Comparison of ENCODE assay signal across 9 cellular contexts in the genomic region with DNA sequence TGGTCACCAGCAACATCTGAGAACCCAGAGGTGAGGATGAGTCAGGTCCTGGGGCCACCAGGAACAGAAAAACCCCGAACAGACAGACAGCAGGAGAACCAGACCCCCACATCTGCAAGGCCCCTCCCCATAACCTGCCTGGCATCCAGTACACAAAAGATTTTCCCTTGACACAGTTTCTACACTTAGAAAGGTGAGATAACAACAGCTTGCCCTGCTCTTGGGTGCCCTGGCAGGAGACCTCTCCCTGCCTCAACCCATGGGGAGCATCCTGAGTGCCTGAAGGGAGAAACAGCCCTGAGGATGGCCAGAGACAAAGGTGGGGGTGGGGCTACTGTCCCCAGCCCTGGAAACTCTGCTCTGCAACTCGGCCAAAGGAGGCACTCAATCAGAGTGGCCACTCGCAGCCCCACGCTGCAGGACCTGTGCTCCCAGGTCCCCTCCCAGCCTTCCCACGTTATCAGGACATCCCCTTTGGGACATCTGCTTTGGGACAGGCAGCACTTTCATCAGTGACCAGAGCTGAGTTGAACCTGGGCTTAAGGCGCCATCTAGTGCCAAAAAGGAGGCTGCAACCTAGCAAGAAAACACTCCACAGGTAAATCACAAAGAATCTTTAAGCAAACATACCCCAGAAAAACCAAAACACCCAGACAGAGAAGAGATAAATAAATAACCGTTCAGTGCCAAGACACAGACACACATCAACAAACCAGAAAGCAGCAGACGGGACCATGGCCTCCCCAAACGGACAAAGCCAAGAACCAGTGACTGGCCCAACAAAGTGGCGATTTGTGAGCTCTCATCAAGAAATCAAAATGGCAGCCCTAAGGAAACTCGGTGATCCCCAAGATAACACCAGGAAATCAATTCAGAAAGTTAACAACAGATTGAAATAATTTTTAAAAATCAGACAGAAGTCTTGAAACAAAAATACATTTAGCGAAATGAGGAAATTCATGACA.
DNase-seq lines count a peak whose midpoint lies in the region; ATAC-seq, FAIRE-seq and TF ChIP-seq lines count a peak whose summit lies in the region.
"Had no signal": no experiment of that assay in that cellular context is flagged by ENCODE, and none has a peak within 500 bp of the region (broad histone marks: within the 10 kb centered on the region; RNA-seq: fewer than 3 reads in every experiment).

No MANE protein-coding gene starts in this region.

- POLR2A ChIA-PET in Caco-2 (lab: Charles Lee) (no interaction called here), RWPE1 (lab: Yijun Ruan, JAX; ENCODE audit: low non-redundant PET) (no interaction called here)

- H3K4me1 Mint-ChIP-seq in Caco-2 (ENCODE audit: low read depth, unreplicated experiment): no peaks in the 10 kb centered on the region
- H3K4me1 Mint-ChIP-seq: activated naive CD8-positive, alpha-beta T cell treated with anti-CD3 and anti-CD28 coated beads, Interleukin-2, amount 10 ng/mL, durations not matched to agents 7 days and 5 days had no signal

- H3K9me3 Mint-ChIP-seq in Caco-2 (ENCODE audit: unreplicated experiment): peaks cover 31% of the 10 kb centered on the region
- H3K9me3 Mint-ChIP-seq: activated naive CD8-positive, alpha-beta T cell treated with anti-CD3 and anti-CD28 coated beads, Interleukin-2, amount 10 ng/mL, durations not matched to agents 7 days and 5 days had no signal

- no peak overlapping the region for H3K27ac Mint-ChIP-seq in Caco-2 (ENCODE audit: unreplicated experiment)
- H3K27ac Mint-ChIP-seq: activated naive CD8-positive, alpha-beta T cell treated with anti-CD3 and anti-CD28 coated beads, Interleukin-2, amount 10 ng/mL, durations not matched to agents 7 days and 5 days had no signal

- peak in 1 of 2 experiments; percentile 13 for DNase-seq in Caco-2
- DNase-seq in HL-60 (ENCODE audit: low read depth in 1 of 2, low spot score in 1 of 2): peak; percentile 4 to 34
- peak; percentile 7 for DNase-seq in RWPE1 (ENCODE audit: low spot score)
- DNase-seq in islet precursor cell: peak; percentile 80
- no peak for DNase-seq in HTR-8/SVneo (ENCODE audit: insufficient read length, low spot score)
- DNase-seq in GM03348 (ENCODE audit: low spot score): no peak
- DNase-seq: activated naive CD8-positive, alpha-beta T cell treated with anti-CD3 and anti-CD28 coated beads, Interleukin-2, amount 10 ng/mL, durations not matched to agents 7 days and 5 days had no signal

- CTCF ChIA-PET in Caco-2 (lab: Charles Lee) (no interaction called here), RWPE1 (lab: Yijun Ruan, JAX) (interaction anchor here (0.6 to 1.4 kb wide), 7 partner anchors 9 to 817 kb away, joined by 3 to 5 read pairs (median 3); no protein-coding TSS in a partner anchor)

- no TSS peak for BruUV-seq in Caco-2 (replicated peaks; lab: Mats Ljungman, UMichigan)

- FAIRE-seq in HTR-8/SVneo (lab: Jason Lieb, UNC): no peak

- peak; percentile 24 to 34 for TF ChIP-seq CTCF in Caco-2 (IDR thresholded peaks at IDR 0.05; ENCODE audit: insufficient read depth in 1 of 2, low read depth in 1 of 2, low read length in 1 of 2, severe bottlenecking in 1 of 2, unreplicated experiment in 1 of 2)
- peak; percentile 48 for TF ChIP-seq CTCF in HL-60 (IDR thresholded peaks at IDR 0.05; ENCODE audit: insufficient read depth, low read length)
- TF ChIP-seq CTCF in RWPE1 (conservative IDR thresholded peaks at IDR 0.05; ENCODE audit: low read depth): peak; percentile 14; the same call in 1 of the 2 replicates

- H3K36me3 ChIP-seq in Caco-2 (ENCODE audit: control insufficient read depth, insufficient read depth, low read length): no peaks in the 10 kb centered on the region

- no peak overlapping the region for H3K4me3 ChIP-seq in Caco-2 (ENCODE audit: low read depth, low read length)
- H3K4me3 ChIP-seq in HL-60 (replicated peaks; ENCODE audit: insufficient read depth, low read length): no peak overlapping the region

- ATAC-seq in HG02759 (IDR thresholded peaks at IDR 0.05; ENCODE audit: unreplicated experiment) (no peak), HG02938 (IDR thresholded peaks at IDR 0.05; ENCODE audit: unreplicated experiment) (no peak)

- no peak overlapping the region for H3K4me3 Mint-ChIP-seq in Caco-2 (ENCODE audit: unreplicated experiment)
- H3K4me3 Mint-ChIP-seq: activated naive CD8-positive, alpha-beta T cell treated with anti-CD3 and anti-CD28 coated beads, Interleukin-2, amount 10 ng/mL, durations not matched to agents 7 days and 5 days had no signal

- H3K27me3 Mint-ChIP-seq in Caco-2 (ENCODE audit: insufficient read depth, unreplicated experiment): no peaks in the 10 kb centered on the region

- no peak overlapping the region for H3K27ac ChIP-seq in HL-60 (replicated peaks)
- no peak overlapping the region for H3K27ac ChIP-seq in RWPE1

- H3K36me3 Mint-ChIP-seq in Caco-2 (ENCODE audit: insufficient read depth, unreplicated experiment): no peaks in the 10 kb centered on the region
- H3K36me3 Mint-ChIP-seq: activated naive CD8-positive, alpha-beta T cell treated with anti-CD3 and anti-CD28 coated beads, Interleukin-2, amount 10 ng/mL, durations not matched to agents 7 days and 5 days had no signal

- H3K27me3 ChIP-seq in Caco-2 (replicated peaks; ENCODE audit: control insufficient read depth, insufficient read depth, low read length) (no peaks in the 10 kb centered on the region), HL-60 (ENCODE audit: insufficient read depth, poor library complexity, severe bottlenecking) (no peaks in the 10 kb centered on the region)

- H3K4me1 ChIP-seq in Caco-2: no peaks in the 10 kb centered on the region

- no peaks in the 10 kb centered on the region for H3K9me3 ChIP-seq in Caco-2

- intact Hi-C loops in Caco-2 (cut with micrococcal nuclease; ENCODE audit: unreplicated experiment): loop anchor here (5.0 kb wide), 1 partner anchor 922 kb away; no protein-coding TSS in a partner anchor

Comparison
In these comparisons a context has a peak if more than half of its experiments do, and no peak if none do; other contexts are left out.
1. DNase-seq: peak in HL-60 (2 of 2), RWPE1 (single experiment) and islet precursor cell (single experiment); none in HTR-8/SVneo (single experiment) and GM03348 (single experiment).
2. Peak in every context shown above with its lines, with median percentiles within 50 percentile points of each other: CTCF ChIP-seq.